Comparison of ENCODE assay signal across 1 cellular context in the genomic region with DNA sequence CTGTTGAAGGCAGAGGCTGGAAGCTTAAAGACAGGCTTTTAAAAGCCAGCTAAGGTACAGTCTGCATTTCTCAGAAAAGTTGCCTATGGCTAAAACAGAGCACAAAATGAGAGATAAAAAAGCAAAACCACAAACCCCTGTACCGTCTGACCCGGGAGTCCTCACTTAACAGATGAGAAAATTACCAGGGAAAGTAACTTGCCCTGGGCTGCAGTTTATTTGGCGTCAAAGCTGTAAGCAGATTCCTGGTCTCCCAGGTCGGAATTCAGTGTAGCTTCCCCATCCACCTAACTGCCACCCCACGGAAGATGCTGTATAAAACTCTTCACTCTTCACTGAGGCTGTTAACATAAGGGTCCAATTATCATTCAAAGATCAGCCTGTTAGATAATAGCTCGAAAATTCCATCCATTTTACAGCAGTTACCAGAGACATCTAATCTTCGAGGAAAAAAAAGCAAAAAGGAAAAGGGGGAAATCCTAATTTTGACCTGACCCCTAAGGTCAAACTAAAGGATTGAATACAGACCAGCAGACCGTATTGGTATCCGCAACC.
TF ChIP-seq lines count a peak whose summit lies in the region.

No MANE protein-coding gene starts in this region.

TF ChIP-seq in HEK293, 187 proteins besides CTCF, POLR2A, EP300 and RAD21 (continued from another document):
- TF ChIP-seq, protein P1, sequence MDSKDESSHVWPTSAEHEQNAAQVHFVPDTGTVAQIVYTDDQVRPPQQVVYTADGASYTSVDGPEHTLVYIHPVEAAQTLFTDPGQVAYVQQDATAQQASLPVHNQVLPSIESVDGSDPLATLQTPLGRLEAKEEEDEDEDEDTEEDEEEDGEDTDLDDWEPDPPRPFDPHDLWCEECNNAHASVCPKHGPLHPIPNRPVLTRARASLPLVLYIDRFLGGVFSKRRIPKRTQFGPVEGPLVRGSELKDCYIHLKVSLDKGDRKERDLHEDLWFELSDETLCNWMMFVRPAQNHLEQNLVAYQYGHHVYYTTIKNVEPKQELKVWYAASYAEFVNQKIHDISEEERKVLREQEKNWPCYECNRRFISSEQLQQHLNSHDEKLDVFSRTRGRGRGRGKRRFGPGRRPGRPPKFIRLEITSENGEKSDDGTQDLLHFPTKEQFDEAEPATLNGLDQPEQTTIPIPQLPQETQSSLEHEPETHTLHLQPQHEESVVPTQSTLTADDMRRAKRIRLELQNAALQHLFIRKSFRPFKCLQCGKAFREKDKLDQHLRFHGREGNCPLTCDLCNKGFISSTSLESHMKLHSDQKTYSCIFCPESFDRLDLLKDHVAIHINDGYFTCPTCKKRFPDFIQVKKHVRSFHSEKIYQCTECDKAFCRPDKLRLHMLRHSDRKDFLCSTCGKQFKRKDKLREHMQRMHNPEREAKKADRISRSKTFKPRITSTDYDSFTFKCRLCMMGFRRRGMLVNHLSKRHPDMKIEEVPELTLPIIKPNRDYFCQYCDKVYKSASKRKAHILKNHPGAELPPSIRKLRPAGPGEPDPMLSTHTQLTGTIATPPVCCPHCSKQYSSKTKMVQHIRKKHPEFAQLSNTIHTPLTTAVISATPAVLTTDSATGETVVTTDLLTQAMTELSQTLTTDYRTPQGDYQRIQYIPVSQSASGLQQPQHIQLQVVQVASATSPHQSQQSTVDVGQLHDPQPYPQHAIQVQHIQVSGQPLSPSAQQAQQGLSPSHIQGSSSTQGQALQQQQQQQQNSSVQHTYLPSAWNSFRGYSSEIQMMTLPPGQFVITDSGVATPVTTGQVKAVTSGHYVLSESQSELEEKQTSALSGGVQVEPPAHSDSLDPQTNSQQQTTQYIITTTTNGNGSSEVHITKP (tag by site-specific recombination; IDR thresholded peaks at IDR 0.05), result 0 out of 2 replicates have a peak, but pooled peaks have one; percentile 66
TF ChIP-seq in HEK293: peak in this region for 5.
